In the genomic region with DNA sequence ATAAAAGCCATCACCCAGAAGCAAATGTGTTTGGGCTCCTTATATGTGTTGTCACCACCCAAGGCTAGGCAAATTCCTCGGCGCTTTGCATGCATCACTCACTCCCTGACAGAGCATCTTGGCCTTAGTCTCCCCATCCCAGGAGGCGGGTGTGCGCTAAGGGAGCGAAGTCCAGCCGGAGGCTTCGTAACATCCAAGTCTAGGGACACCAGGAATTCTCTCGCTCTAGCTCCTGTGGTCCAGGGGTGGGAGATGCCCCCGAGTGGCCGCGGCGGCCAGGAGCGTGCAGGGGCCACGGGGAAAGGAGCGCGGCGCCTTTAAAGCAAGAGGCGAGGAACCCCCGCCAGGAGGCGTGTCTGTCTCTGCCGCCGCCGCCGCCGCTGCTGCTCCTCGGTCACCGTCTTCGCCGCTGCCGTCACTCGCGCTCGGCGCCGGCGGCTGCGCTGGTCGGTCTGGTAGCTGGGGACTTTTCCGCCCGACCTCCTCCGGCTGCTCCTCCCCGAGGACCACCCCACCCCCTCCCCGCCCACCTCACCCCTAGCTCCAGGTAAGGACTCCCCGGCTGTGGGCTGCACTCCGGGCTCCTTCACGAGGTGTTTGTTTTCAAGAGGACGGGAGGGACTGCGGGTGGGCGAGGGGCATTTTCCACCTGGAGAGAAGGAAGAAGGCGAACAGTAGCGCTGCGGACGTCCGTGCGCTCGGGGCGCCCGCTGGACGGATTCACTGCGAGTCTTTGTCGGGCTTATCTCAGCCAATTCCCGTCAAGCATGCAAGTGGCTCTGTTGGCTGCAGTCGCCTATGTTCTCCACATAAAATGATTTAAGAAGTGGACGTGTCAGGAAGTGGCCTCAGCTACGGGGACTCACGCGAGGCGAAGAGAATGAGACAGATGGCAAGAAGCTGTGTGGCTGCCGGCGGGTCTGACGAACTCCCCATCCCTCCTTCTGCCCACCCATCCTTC, we compare ENCODE assay signal across 9 cellular contexts. TPM values are rescaled to one million over a fixed set of nuclear protein-coding genes. Genes with fewer than 3 reads are reported as not detected.
DNase-seq lines count a peak whose midpoint lies in the region; ATAC-seq and TF ChIP-seq lines count a peak whose summit lies in the region.
"Had no signal": no experiment of that assay in that cellular context is flagged by ENCODE, and none has a peak within 500 bp of the region (broad histone marks: within the 10 kb centered on the region; RNA-seq: fewer than 3 reads in every experiment).

Gene GRIK2, plus strand, starts transcription at position 418 of the 961 bp plus-strand sequence.

- TF ChIP-seq CTCF in GM12865 (IDR thresholded peaks at IDR 0.05; ENCODE audit: insufficient read depth, low read depth, low read length, missing control alignments) (no peak), mammary epithelial cell (conservative IDR thresholded peaks at IDR 0.05 in 1 of 2, IDR thresholded peaks at IDR 0.05 in 1 of 2; ENCODE audit: extremely low read depth in 1 of 2, insufficient read depth in 1 of 2, low read depth in 1 of 2, low read length in 2 of 2) (peak in 1 of 2 donors; percentile 59), thyroid gland (IDR thresholded peaks at IDR 0.05) (peak in 3 of 6 experiments; percentile 10 to 41 (median 32)), GM13977 (IDR thresholded peaks at IDR 0.05; ENCODE audit: extremely low read depth, insufficient read depth, missing control alignments) (no peak)

- 0% methylated on average over 14 of the region's 71 CpGs for WGBS in mammary epithelial cell (ENCODE audit: low coverage, missing lambda C conversion rate)
- 1 to 2% methylated on average over 49 to 62 of the region's 71 CpGs for WGBS in thyroid gland, 2 donors

- dilution Hi-C loops in mammary epithelial cell (cut with HindIII; ENCODE audit: low sequenced_read_pairs): no loop called here

- no peak within 1 kb of the TSS for H3K4me3 ChIP-seq in GM12865 (ENCODE audit: low read depth, low read length)
- peak within 1 kb of the TSS; percentile 46 to 61 (median 55) for H3K4me3 ChIP-seq in mammary epithelial cell (replicated peaks in 1 of 3; ENCODE audit: insufficient read depth in 1 of 3, low read depth in 2 of 3, low read length in 3 of 3)
- H3K4me3 ChIP-seq in thyroid gland (replicated peaks in 1 of 3): peak within 1 kb of the TSS in 1 of 3 donors; percentile 45

- CTCF ChIA-PET in mammary epithelial cell (lab: Charles Lee; ENCODE audit: low non-redundant PET): no interaction called here

- H3K36me3 ChIP-seq in mammary epithelial cell (ENCODE audit: insufficient read depth, low read length): no peaks in the 10 kb centered on the region
- no peaks in the 10 kb centered on the region for H3K36me3 ChIP-seq in thyroid gland

- no peaks in the 10 kb centered on the region for H3K9me3 ChIP-seq in mammary epithelial cell (replicated peaks; ENCODE audit: insufficient read depth, low read length)
- no peaks in the 10 kb centered on the region for H3K9me3 ChIP-seq in thyroid gland

- peak; percentile 87 for ATAC-seq in HG02885 (IDR thresholded peaks at IDR 0.05; ENCODE audit: poor library complexity, unreplicated experiment)

- peak within 1 kb of the TSS; percentile 99 for H3K4me2 ChIP-seq in mammary epithelial cell (ENCODE audit: insufficient read depth, low read depth, low read length)

- BruUV-seq in mammary epithelial cell (replicated peaks; lab: Mats Ljungman, UMichigan): no TSS peak

- H3K9ac ChIP-seq in mammary epithelial cell (ENCODE audit: insufficient read depth, low read length): no peak within 1 kb of the TSS

- peaks cover 19% of the 10 kb centered on the region for H3K27me3 ChIP-seq in mammary epithelial cell (ENCODE audit: insufficient read depth, low read length)
- no peaks in the 10 kb centered on the region for H3K27me3 ChIP-seq in thyroid gland

- in situ Hi-C loops in mammary epithelial cell (cut with MboI; ENCODE audit: low sequenced_read_pairs in 2 of 2) (no loop called here), GM13977 (cut with MboI; ENCODE audit: low pct_unique_long_range_greater_than_20kb, low sequenced_read_pairs, unreplicated experiment) (no loop called here)

- intact Hi-C loops in mammary epithelial cell (cut with micrococcal nuclease) (loop anchor here (5.0 to 10.0 kb wide), 4 partner anchors 251 to 1221 kb away; no protein-coding TSS in a partner anchor), thyroid gland (cut with DNase I) (no loop called here)

- no peak within 1 kb of the TSS for H3K27ac ChIP-seq in mammary epithelial cell (ENCODE audit: insufficient read depth, low read depth, low read length)
- H3K27ac ChIP-seq in thyroid gland: peak within 1 kb of the TSS in 2 of 3 donors; percentile 32 to 77

- DNase-seq in GM12865 (ENCODE audit: low read depth) (peak; percentile 23), NCI-H345 treated with DMSO at 0.1 percent for 48 hours (lab: John Stamatoyannopoulos, UW; ENCODE audit: unreplicated experiment) (peak; percentile 70), mammary epithelial cell (peak; percentile 46), islet precursor cell (peak; percentile 88), thyroid gland (peak; percentile 43 to 62), GM13977 (ENCODE audit: low spot score) (no peak)
- no peak for DNase-seq in NK-92 treated with Interleukin-12 subunit alpha and Interleukin-12 subunit beta, amount 100 ng/mL, for 24 hours (lab: John Stamatoyannopoulos, UW)

- peak within 1 kb of the TSS; percentile 89 for H2AFZ ChIP-seq in mammary epithelial cell (ENCODE audit: low read depth, low read length)

- TF ChIP-seq POLR2A in thyroid gland (IDR thresholded peaks at IDR 0.05): peak in 1 of 2 donors; percentile 17

- peaks cover 12% of the 10 kb centered on the region for H3K4me1 ChIP-seq in mammary epithelial cell (ENCODE audit: insufficient read depth, low read length)
- peaks cover 9 to 16% of the 10 kb centered on the region in 2 donors for H3K4me1 ChIP-seq in thyroid gland

- no peaks in the 10 kb centered on the region for H3K79me2 ChIP-seq in mammary epithelial cell (ENCODE audit: insufficient read depth, low read length)

- no peaks in the 10 kb centered on the region for H4K20me1 ChIP-seq in mammary epithelial cell (ENCODE audit: insufficient read depth, low read length)

RNA-seq across cellular contexts. Expression of gene GRIK2, which starts in this region (rescaled TPM):
- total RNA-seq in mammary epithelial cell (1 to 10 TPM; 1.4 to 2.8 TPM), thyroid gland (10 to 100 TPM in 2 of 4 donors, 1 to 10 TPM in 2; 1.4 to 51.9 (median 9.6) TPM)
- 0.15 TPM for polyA plus RNA-seq in mammary epithelial cell
- not detected for polyA minus RNA-seq in mammary epithelial cell
- total RNA-seq: T-helper 1 cell treated with Interleukin-12 subunit alpha and Interleukin-12 subunit beta and Interleukin-4 antibody, amounts not matched to agents 30 ng/mL and 1 ng/mL, for 36 hours had no signal

Comparison
In these comparisons a context has a peak if more than half of its experiments do, and no peak if none do; other contexts are left out.
1. DNase-seq: peak in GM12865 (single experiment), NCI-H345 treated with DMSO at 0.1 percent for 48 hours (single experiment), mammary epithelial cell (single experiment), islet precursor cell (single experiment) and thyroid gland (2 of 2); none in NK-92 treated with Interleukin-12 subunit alpha and Interleukin-12 subunit beta, amount 100 ng/mL, for 24 hours (single experiment) and GM13977 (single experiment).